19 cellular contexts compared by ENCODE assay signal in the genomic region with DNA sequence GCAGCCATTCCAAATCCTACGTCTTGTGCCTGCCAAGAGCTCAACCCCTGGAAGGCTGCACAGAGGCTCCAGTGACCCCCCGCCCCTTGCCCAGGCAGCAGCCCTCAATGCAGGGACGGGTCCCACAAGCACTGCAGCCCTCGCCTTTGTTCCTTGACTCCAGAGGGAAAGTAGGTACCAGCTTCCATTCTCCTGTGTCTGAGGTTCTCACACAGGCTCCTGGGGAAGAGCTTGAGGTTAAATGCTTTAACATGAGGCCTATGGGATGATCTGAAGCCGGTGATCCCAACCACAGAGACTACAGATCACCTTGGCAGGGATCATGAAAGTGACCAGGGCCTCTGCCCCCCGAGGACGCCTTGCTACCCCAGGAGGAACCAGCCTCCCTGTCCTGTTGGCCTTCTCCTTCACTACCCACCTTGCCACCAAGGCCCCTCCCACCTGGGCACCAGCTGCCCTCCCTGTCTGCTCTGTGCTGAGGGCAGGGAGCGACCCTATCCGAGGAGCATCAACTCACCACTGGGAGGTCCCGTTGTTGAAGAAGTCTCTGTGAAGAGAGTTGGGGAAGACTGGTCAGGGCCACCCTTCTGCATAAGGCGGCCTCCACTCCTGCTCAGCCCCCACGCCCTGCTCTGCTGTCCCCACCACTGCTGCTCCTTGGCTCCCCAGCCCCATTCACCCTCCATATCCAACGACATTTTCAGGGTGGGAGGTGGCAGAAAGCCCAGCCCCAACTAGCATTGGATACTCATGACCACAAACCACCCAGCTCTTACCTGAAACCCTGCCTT.
"Had no signal": no experiment of that assay in that cellular context is flagged by ENCODE, and none has a peak within 500 bp of the region (broad histone marks: within the 10 kb centered on the region; RNA-seq: fewer than 3 reads in every experiment).

No MANE protein-coding gene starts in this region.

- H3K9me3 ChIP-seq: pancreas, prostate gland, right lobe of liver, spleen, tibial nerve had no signal

- H3K4me1 Mint-ChIP-seq: endodermal cell; mesothelial cell of epicardium; natural killer cell; neural crest cell; stimulated activated memory B cell treated with anti-CD40 and anti-IgM and Interleukin-4, amounts not matched to agents 10 μg/mL and 1 μg/mL and 100 μg/mL, for 72 hours had no signal

- H3K4me1 ChIP-seq: pancreas, prostate gland, right lobe of liver, spleen, tibial nerve had no signal

- DNase-seq: effector CD4-positive, alpha-beta T cell; foreskin melanocyte; natural killer cell; nucleus accumbens; stimulated activated CD4-positive, alpha-beta T cell treated with anti-CD3 and anti-CD28 coated beads, Interleukin-15, amount 100 ng/mL, for 24 hours; stimulated activated CD4-positive, alpha-beta T cell treated with anti-CD3 and anti-CD28 coated beads, Interleukin-1b, Interleukin-23, amount 100 ng/mL, for 48 hours; stimulated activated CD4-positive, alpha-beta T cell treated with anti-CD3 and anti-CD28 coated beads, Interleukin-4, amount 100 ng/mL, for 24 hours had no signal

- H3K36me3 Mint-ChIP-seq: mesothelial cell of epicardium; natural killer cell; stimulated activated memory B cell treated with anti-CD40 and anti-IgM and Interleukin-4, amounts not matched to agents 10 μg/mL and 1 μg/mL and 100 μg/mL, for 72 hours had no signal

- H3K9me3 Mint-ChIP-seq: endodermal cell; mesothelial cell of epicardium; natural killer cell; neural crest cell; stimulated activated memory B cell treated with anti-CD40 and anti-IgM and Interleukin-4, amounts not matched to agents 10 μg/mL and 1 μg/mL and 100 μg/mL, for 72 hours; stimulated activated naive CD8-positive, alpha-beta T cell treated with anti-CD3 and anti-CD28 coated beads, Interleukin-15, Interleukin-2, amounts not matched to agents 100 ng/mL and 50 ng/mL, for 24 hours had no signal

- H3K4me2 ChIP-seq: hepatocyte had no signal

- H3K27ac ChIP-seq: coronary artery, hepatocyte, pancreas, prostate gland, right lobe of liver, spleen, tibial nerve had no signal

- H3K4me3 Mint-ChIP-seq: endodermal cell; mesothelial cell of epicardium; natural killer cell; neural crest cell; stimulated activated memory B cell treated with anti-CD40 and anti-IgM and Interleukin-4, amounts not matched to agents 10 μg/mL and 1 μg/mL and 100 μg/mL, for 72 hours; stimulated activated naive CD8-positive, alpha-beta T cell treated with anti-CD3 and anti-CD28 coated beads, Interleukin-15, Interleukin-2, amounts not matched to agents 100 ng/mL and 50 ng/mL, for 24 hours had no signal

- H3K36me3 ChIP-seq: pancreas, prostate gland, right lobe of liver had no signal

- ATAC-seq: natural killer cell, pancreas, right lobe of liver had no signal

- H3K27ac Mint-ChIP-seq: endodermal cell; mesothelial cell of epicardium; natural killer cell; stimulated activated memory B cell treated with anti-CD40 and anti-IgM and Interleukin-4, amounts not matched to agents 10 μg/mL and 1 μg/mL and 100 μg/mL, for 72 hours; stimulated activated naive CD8-positive, alpha-beta T cell treated with anti-CD3 and anti-CD28 coated beads, Interleukin-15, Interleukin-2, amounts not matched to agents 100 ng/mL and 50 ng/mL, for 24 hours had no signal

- H3K79me2 ChIP-seq: hepatocyte had no signal

- H2AFZ ChIP-seq: hepatocyte had no signal

- H3K4me3 ChIP-seq: coronary artery, hepatocyte, pancreas, prostate gland, right lobe of liver, spleen, tibial nerve had no signal

- H3K27me3 Mint-ChIP-seq: stimulated activated naive CD8-positive, alpha-beta T cell treated with anti-CD3 and anti-CD28 coated beads, Interleukin-15, Interleukin-2, amounts not matched to agents 100 ng/mL and 50 ng/mL, for 24 hours had no signal

- H3K27me3 ChIP-seq: hepatocyte, pancreas, right lobe of liver, tibial nerve had no signal
